In the genomic region with DNA sequence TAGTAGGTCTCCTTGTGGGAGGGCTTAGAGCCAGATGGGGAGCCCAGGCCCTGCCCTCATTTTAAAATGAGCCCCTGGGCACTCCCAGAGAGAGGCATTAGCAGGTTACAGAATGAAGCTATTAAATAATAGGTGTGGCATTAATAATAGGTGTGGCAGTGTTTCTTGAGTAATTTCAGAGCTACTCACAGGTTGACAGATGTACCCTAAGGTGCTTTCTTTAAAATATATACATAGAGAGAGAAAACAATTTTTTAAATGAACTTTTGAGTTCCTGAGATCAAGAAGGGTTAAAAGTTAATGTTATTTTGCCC, we compare ENCODE assay signal across 8 cellular contexts. TPM values are rescaled to one million over a fixed set of nuclear protein-coding genes. Genes with fewer than 3 reads are reported as not detected.
DNase-seq lines count a peak whose midpoint lies in the region; ATAC-seq and TF ChIP-seq lines count a peak whose summit lies in the region.

No MANE protein-coding gene starts in this region.

- peak overlapping the region; percentile 89 for H3K4me3 Mint-ChIP-seq in activated naive CD4-positive, alpha-beta T cell treated with anti-CD3 and anti-CD28 coated beads, Interleukin-2, amount 50 U/mL, for 24 hours
- H3K4me3 Mint-ChIP-seq in activated CD8-positive, alpha-beta T cell treated with anti-CD3 and anti-CD28 coated beads, Interleukin-2, amount 10 ng/mL, durations not matched to agents 7 days and 5 days, result peak overlapping the region; percentile 97

- CTCF ChIA-PET in activated CD8-positive, alpha-beta T cell treated with anti-CD3 and anti-CD28 coated beads, Interleukin-2, amount 10 ng/mL, durations not matched to agents 7 days and 5 days (lab: Charles Lee), result interaction anchor here (0.6 to 7.1 kb wide), 37 partner anchors 9 to 777 kb away, joined by 3 to 160 read pairs (median 6); a partner anchor contains a TSS

- H3K9me3 ChIP-seq in transverse colon, result no peaks in the 10 kb centered on the region

- H3K27ac Mint-ChIP-seq in activated naive CD4-positive, alpha-beta T cell treated with anti-CD3 and anti-CD28 coated beads, Interleukin-2, amount 50 U/mL, for 24 hours, result no peak overlapping the region
- H3K27ac Mint-ChIP-seq in activated CD8-positive, alpha-beta T cell treated with anti-CD3 and anti-CD28 coated beads, Interleukin-2, amount 10 ng/mL, durations not matched to agents 7 days and 5 days, result peak overlapping the region; percentile 92

- no peaks in the 10 kb centered on the region for H3K27me3 Mint-ChIP-seq in activated naive CD4-positive, alpha-beta T cell treated with anti-CD3 and anti-CD28 coated beads, Interleukin-2, amount 50 U/mL, for 24 hours
- H3K27me3 Mint-ChIP-seq in activated CD8-positive, alpha-beta T cell treated with anti-CD3 and anti-CD28 coated beads, Interleukin-2, amount 10 ng/mL, durations not matched to agents 7 days and 5 days (ENCODE audit: low read depth), result no peaks in the 10 kb centered on the region

- no peak for ATAC-seq in activated CD8-positive, alpha-beta T cell treated with anti-CD3 and anti-CD28 coated beads, Interleukin-2, amount 10 ng/mL, durations not matched to agents 7 days and 5 days
- no peak for ATAC-seq in GM18870 (IDR thresholded peaks at IDR 0.05; ENCODE audit: unreplicated experiment)

- peak overlapping the region; percentile 70 for H3K4me3 ChIP-seq in kidney epithelial cell (ENCODE audit: low read depth, low read length)
- H3K4me3 ChIP-seq in transverse colon, result peak overlapping the region; percentile 68 to 82 (median 73)

- no peaks in the 10 kb centered on the region for H3K27me3 ChIP-seq in kidney epithelial cell (ENCODE audit: control insufficient read depth, insufficient read depth, low read length)
- no peaks in the 10 kb centered on the region for H3K27me3 ChIP-seq in transverse colon

- no peak for TF ChIP-seq POLR2A in transverse colon (IDR thresholded peaks at IDR 0.05)

- no peak for DNase-seq in activated naive CD4-positive, alpha-beta T cell treated with anti-CD3 and anti-CD28 coated beads, Interleukin-2, amount 50 U/mL, for 16 hours
- no peak for DNase-seq in activated CD8-positive, alpha-beta T cell treated with anti-CD3 and anti-CD28 coated beads, Interleukin-2, amount 10 ng/mL, durations not matched to agents 7 days and 5 days
- no peak for DNase-seq in kidney epithelial cell (ENCODE audit: low read depth)
- no peak for DNase-seq in transverse colon
- DNase-seq in NCI-H69 (lab: John Stamatoyannopoulos, UW), result no peak
- DNase-seq in NCI-H2171 treated with DMSO at 0.1 percent for 48 hours (lab: John Stamatoyannopoulos, UW), result no peak

- peak; percentile 4 for TF ChIP-seq CTCF in kidney epithelial cell (IDR thresholded peaks at IDR 0.05; ENCODE audit: insufficient read depth, low read length, poor library complexity, severe bottlenecking)
- peak in 1 of 5 experiments; percentile 34 for TF ChIP-seq CTCF in transverse colon (IDR thresholded peaks at IDR 0.05)

- peaks cover 38% of the 10 kb centered on the region for H3K4me1 Mint-ChIP-seq in activated naive CD4-positive, alpha-beta T cell treated with anti-CD3 and anti-CD28 coated beads, Interleukin-2, amount 50 U/mL, for 24 hours
- H3K4me1 Mint-ChIP-seq in activated CD8-positive, alpha-beta T cell treated with anti-CD3 and anti-CD28 coated beads, Interleukin-2, amount 10 ng/mL, durations not matched to agents 7 days and 5 days (ENCODE audit: low read depth), result peaks cover 33% of the 10 kb centered on the region

- H3K27ac ChIP-seq in transverse colon, result peak overlapping the region; percentile 89 to 90 (median 89)

- TF ChIP-seq EP300 in transverse colon (IDR thresholded peaks at IDR 0.05; ENCODE audit: low read depth), result no peak

- H3K36me3 ChIP-seq in kidney epithelial cell (ENCODE audit: control insufficient read depth, insufficient read depth, low read length) (no peaks in the 10 kb centered on the region), transverse colon (no peaks in the 10 kb centered on the region)

- POLR2A ChIA-PET in activated CD8-positive, alpha-beta T cell treated with anti-CD3 and anti-CD28 coated beads, Interleukin-2, amount 10 ng/mL, durations not matched to agents 7 days and 5 days (lab: Charles Lee), result interaction anchor here (0.8 to 3.6 kb wide), 13 partner anchors 19 to 361 kb away, joined by 3 to 27 read pairs (median 5); a partner anchor contains a TSS

- no peaks in the 10 kb centered on the region for H3K36me3 Mint-ChIP-seq in activated naive CD4-positive, alpha-beta T cell treated with anti-CD3 and anti-CD28 coated beads, Interleukin-2, amount 50 U/mL, for 24 hours
- no peaks in the 10 kb centered on the region for H3K36me3 Mint-ChIP-seq in activated CD8-positive, alpha-beta T cell treated with anti-CD3 and anti-CD28 coated beads, Interleukin-2, amount 10 ng/mL, durations not matched to agents 7 days and 5 days (ENCODE audit: low read depth)

- intact Hi-C loops in transverse colon (cut with DNase I; ENCODE audit: low total_unique reads), result no loop called here

- peaks cover 11 to 46% (median 24%) of the 10 kb centered on the region in 4 donors for H3K4me1 ChIP-seq in transverse colon

- in situ Hi-C loops in transverse colon (cut with MboI; ENCODE audit: low pct_ligation_motif_present in 1 of 4, low pct_unique_long_range_greater_than_20kb in 1 of 4, low sequenced_read_pairs in 3 of 4), result loop anchor here in 2 of 4 donors (10.0 to 25.0 kb wide), 3 partner anchors 56 to 349 kb away; a partner anchor contains a TSS

- no peaks in the 10 kb centered on the region for H3K9me3 Mint-ChIP-seq in activated naive CD4-positive, alpha-beta T cell treated with anti-CD3 and anti-CD28 coated beads, Interleukin-2, amount 50 U/mL, for 24 hours
- no peaks in the 10 kb centered on the region for H3K9me3 Mint-ChIP-seq in activated CD8-positive, alpha-beta T cell treated with anti-CD3 and anti-CD28 coated beads, Interleukin-2, amount 10 ng/mL, durations not matched to agents 7 days and 5 days (ENCODE audit: insufficient read depth)

RNA-seq across cellular contexts. Expression of a gene that starts 1.2 kb away (rescaled TPM):
- 10 to 100 TPM; 18.1 to 18.9 TPM for total RNA-seq in activated CD8-positive, alpha-beta T cell treated with anti-CD3 and anti-CD28 coated beads, Interleukin-2, amount 10 ng/mL, durations not matched to agents 7 days and 5 days
- total RNA-seq in kidney epithelial cell (5.2 and 6.3 TPM in 2 replicates), transverse colon (10 to 100 TPM; 15.7 to 27.0 (median 24.9) TPM)
